ENCODE assay signal across 15 cellular contexts in the genomic region with DNA sequence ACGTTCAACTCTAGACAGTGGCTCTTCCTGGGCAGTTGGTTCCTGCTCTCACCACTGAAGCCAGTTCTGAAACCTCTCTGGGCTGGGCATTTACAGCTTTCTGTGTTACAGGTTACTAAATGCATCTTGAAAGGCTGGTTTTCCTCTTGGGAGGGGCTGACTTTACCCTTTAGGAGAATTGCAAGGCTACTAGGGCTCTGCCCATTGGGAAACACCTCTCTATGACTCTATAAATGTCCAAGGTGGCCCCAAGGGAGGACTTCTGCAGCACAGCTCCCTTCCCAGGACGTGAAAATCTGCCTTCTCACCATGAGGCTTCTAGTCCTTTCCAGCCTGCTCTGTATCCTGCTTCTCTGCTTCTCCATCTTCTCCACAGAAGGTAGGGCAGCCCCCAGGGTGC. TPM values are rescaled to one million over a fixed set of nuclear protein-coding genes. Genes with fewer than 3 reads are reported as not detected.
DNase-seq lines count a peak whose midpoint lies in the region; ATAC-seq, FAIRE-seq and TF ChIP-seq lines count a peak whose summit lies in the region.
"Had no signal": no experiment of that assay in that cellular context is flagged by ENCODE, and none has a peak within 500 bp of the region (broad histone marks: within the 10 kb centered on the region; RNA-seq: fewer than 3 reads in every experiment).

A gene (plus strand): TSS at position 259 of the 400 bp plus-strand sequence. CDS start 51 bp downstream, at position 310.

- H3K18ac ChIP-seq in neuronal stem cell (ENCODE audit: low read length) = peak within 1 kb of the TSS; percentile 13

- H3K27ac Mint-ChIP-seq in effector memory CD8-positive, alpha-beta T cell = peak within 1 kb of the TSS in 1 of 2 donors; percentile 65
- H3K27ac Mint-ChIP-seq in naive thymus-derived CD4-positive, alpha-beta T cell = peak within 1 kb of the TSS in 1 of 9 donors; percentile 22
- H3K27ac Mint-ChIP-seq: CD4-positive, alpha-beta memory T cell; HFFc6; WTC11 had no signal

- H2BK120ac ChIP-seq in neuronal stem cell (ENCODE audit: low read depth, low read length) = no peak within 1 kb of the TSS

- peak within 1 kb of the TSS; percentile 93 for H2BK15ac ChIP-seq in neuronal stem cell (ENCODE audit: low read length)

- H3K4ac ChIP-seq in neuronal stem cell (ENCODE audit: low read length) = no peak within 1 kb of the TSS

- H3K36me3 ChIP-seq in Peyer's patch (peaks cover 0 to 3% (median 0%) of the 10 kb centered on the region in 3 donors), neuronal stem cell (replicated peaks in 1 of 2; ENCODE audit: control insufficient read depth in 2 of 2, insufficient read depth in 2 of 2, low read length in 2 of 2) (no peaks in the 10 kb centered on the region), small intestine (ENCODE audit: control insufficient read depth in 2 of 2, insufficient read depth in 2 of 2, low read length in 2 of 2) (no peaks in the 10 kb centered on the region)
- H3K36me3 ChIP-seq in naive thymus-derived CD4-positive, alpha-beta T cell (ENCODE audit: control insufficient read depth in 2 of 3, insufficient read depth in 3 of 3, low read length in 3 of 3) = no peaks in the 10 kb centered on the region

- intact Hi-C loops in naive thymus-derived CD4-positive, alpha-beta T cell (cut with micrococcal nuclease) = no loop called here

- H2AK5ac ChIP-seq in neuronal stem cell (ENCODE audit: low read depth, low read length) = no peak within 1 kb of the TSS

- TF ChIP-seq POLR2A in Peyer's patch (IDR thresholded peaks at IDR 0.05) = peak; percentile 47 to 60

- no peak within 1 kb of the TSS for H4K8ac ChIP-seq in neuronal stem cell (ENCODE audit: low read depth, low read length)

- H3K36me3 Mint-ChIP-seq in effector memory CD8-positive, alpha-beta T cell (ENCODE audit: insufficient read depth) = no peaks in the 10 kb centered on the region
- H3K36me3 Mint-ChIP-seq in naive thymus-derived CD4-positive, alpha-beta T cell = no peaks in the 10 kb centered on the region
- H3K36me3 Mint-ChIP-seq: CD4-positive, alpha-beta memory T cell; WTC11 had no signal

- no peak within 1 kb of the TSS for H2BK5ac ChIP-seq in neuronal stem cell (ENCODE audit: low read length)

- H3K27me3 Mint-ChIP-seq in effector memory CD8-positive, alpha-beta T cell = no peaks in the 10 kb centered on the region
- H3K27me3 Mint-ChIP-seq in naive thymus-derived CD4-positive, alpha-beta T cell = no peaks in the 10 kb centered on the region

- H3K9me3 Mint-ChIP-seq in effector memory CD8-positive, alpha-beta T cell = no peaks in the 10 kb centered on the region
- H3K9me3 Mint-ChIP-seq in naive thymus-derived CD4-positive, alpha-beta T cell = no peaks in the 10 kb centered on the region
- H3K9me3 Mint-ChIP-seq: CD4-positive, alpha-beta memory T cell; HFFc6; WTC11 had no signal

- POLR2A ChIA-PET in naive thymus-derived CD4-positive, alpha-beta T cell (lab: Charles Lee) = interaction anchor here (1.6 kb wide), 1 partner anchor 32 kb away, joined by 6 read pairs; no protein-coding TSS in a partner anchor

- H3K4me2 ChIP-seq in neuronal stem cell (ENCODE audit: insufficient read depth, low read length, poor library complexity, severe bottlenecking) = no peak within 1 kb of the TSS

- H3K79me1 ChIP-seq in neuronal stem cell (ENCODE audit: low read depth, low read length) = no peaks in the 10 kb centered on the region

- H3K4me1 Mint-ChIP-seq in effector memory CD8-positive, alpha-beta T cell (ENCODE audit: low read depth in 2 of 2) = peaks cover 11 to 14% of the 10 kb centered on the region in 2 donors
- H3K4me1 Mint-ChIP-seq in naive thymus-derived CD4-positive, alpha-beta T cell = peaks cover 0 to 12% (median 8%) of the 10 kb centered on the region in 7 donors
- H3K4me1 Mint-ChIP-seq: WTC11 had no signal

- no peak within 1 kb of the TSS for H3K23ac ChIP-seq in neuronal stem cell (ENCODE audit: low read depth, low read length, poor library complexity)

- H3K4me1 ChIP-seq in Peyer's patch = peaks cover 0 to 13% (median 9%) of the 10 kb centered on the region in 4 donors
- H3K4me1 ChIP-seq in neuronal stem cell (ENCODE audit: control insufficient read depth in 2 of 2, insufficient read depth in 1 of 2, low read depth in 1 of 2, low read length in 2 of 2) = peaks cover 2 to 3% of the 10 kb centered on the region in 2 donors
- H3K4me1 ChIP-seq in small intestine (ENCODE audit: control insufficient read depth in 2 of 2, insufficient read depth in 1 of 2, low read depth in 1 of 2, low read length in 1 of 2) = no peaks in the 10 kb centered on the region
- peaks cover 24 to 30% of the 10 kb centered on the region in 2 donors for H3K4me1 ChIP-seq in naive thymus-derived CD4-positive, alpha-beta T cell (ENCODE audit: control insufficient read depth in 2 of 2, insufficient read depth in 2 of 2, low read length in 2 of 2)

- H4K91ac ChIP-seq in neuronal stem cell (ENCODE audit: low read depth, low read length, poor library complexity) = no peak within 1 kb of the TSS

- peak in 2 of 3 donors; percentile 62 to 71 for DNase-seq in Peyer's patch
- DNase-seq in neuronal stem cell (ENCODE audit: low spot score) = no peak
- no peak for DNase-seq in GM19240 (ENCODE audit: insufficient read length, low spot score)
- no peak for DNase-seq in effector memory CD8-positive, alpha-beta T cell
- no peak for DNase-seq in small intestine
- no peak for DNase-seq in naive thymus-derived CD4-positive, alpha-beta T cell
- DNase-seq: activated gamma-delta T cell; CD4-positive, alpha-beta memory T cell; central memory CD4-positive, alpha-beta T cell; foreskin fibroblast; HFFc6; KBM-7 had no signal

- peak within 1 kb of the TSS in 3 of 4 donors; percentile 5 to 49 (median 38) for H3K4me3 ChIP-seq in Peyer's patch
- H3K4me3 ChIP-seq in neuronal stem cell (ENCODE audit: low read length in 2 of 2) = no peak within 1 kb of the TSS
- peak within 1 kb of the TSS in 1 of 2 donors; percentile 32 for H3K4me3 ChIP-seq in small intestine (ENCODE audit: low read depth in 1 of 2, low read length in 2 of 2)
- no peak within 1 kb of the TSS for H3K4me3 ChIP-seq in naive thymus-derived CD4-positive, alpha-beta T cell (ENCODE audit: low read length)

- H2BK12ac ChIP-seq in neuronal stem cell (ENCODE audit: low read length) = peak within 1 kb of the TSS; percentile 42

- H3K9me3 ChIP-seq in Peyer's patch (no peaks in the 10 kb centered on the region), neuronal stem cell (replicated peaks in 1 of 2; ENCODE audit: control insufficient read depth in 2 of 2, insufficient read depth in 1 of 2, low read depth in 1 of 2, low read length in 2 of 2) (peaks cover 0 to 4% of the 10 kb centered on the region in 2 donors), small intestine (ENCODE audit: control insufficient read depth, low read depth) (no peaks in the 10 kb centered on the region)
- H3K9me3 ChIP-seq in naive thymus-derived CD4-positive, alpha-beta T cell (ENCODE audit: control insufficient read depth in 2 of 3, low read length in 3 of 3) = no peaks in the 10 kb centered on the region

- H3K14ac ChIP-seq in neuronal stem cell (ENCODE audit: low read length) = no peak within 1 kb of the TSS

- FAIRE-seq in small intestine (lab: Jason Lieb, UNC) = no peak

- H2AFZ ChIP-seq in neuronal stem cell (ENCODE audit: low read length) = peak within 1 kb of the TSS; percentile 92

- H3K4me3 Mint-ChIP-seq in effector memory CD8-positive, alpha-beta T cell = no peak within 1 kb of the TSS
- H3K4me3 Mint-ChIP-seq in naive thymus-derived CD4-positive, alpha-beta T cell = no peak within 1 kb of the TSS
- H3K4me3 Mint-ChIP-seq: CD4-positive, alpha-beta memory T cell; HFFc6; WTC11 had no signal

- no CpG with 5 or more reads among the region's 2 CpGs for WGBS in neuronal stem cell (ENCODE audit: extremely low coverage in 2 of 2, insufficient read length in 2 of 2, insufficient replicate concordance in 1 of 2), 2 donors
- WGBS in small intestine, 3 donors = 44 to 63% (median 47%) methylated on average over 2 of the region's 2 CpGs

- H3K27ac ChIP-seq in Peyer's patch (peak within 1 kb of the TSS in 3 of 4 donors; percentile 70 to 88 (median 88)), neuronal stem cell (replicated peaks; ENCODE audit: low read length) (no peak within 1 kb of the TSS), small intestine (ENCODE audit: low read depth in 1 of 2, low read length in 1 of 2) (no peak within 1 kb of the TSS)
- H3K27ac ChIP-seq in naive thymus-derived CD4-positive, alpha-beta T cell (ENCODE audit: low read depth, low read length) = no peak within 1 kb of the TSS

- TF ChIP-seq CTCF in Peyer's patch (IDR thresholded peaks at IDR 0.05) = peak in 1 of 6 experiments; percentile 10

- no peaks in the 10 kb centered on the region for H3K27me3 ChIP-seq in Peyer's patch
- peaks cover 0 to 7% (median 0%) of the 10 kb centered on the region in 3 experiments for H3K27me3 ChIP-seq in neuronal stem cell (ENCODE audit: control insufficient read depth in 3 of 3, insufficient read depth in 3 of 3, low read depth in 1 of 3, low read length in 3 of 3)
- no peaks in the 10 kb centered on the region for H3K27me3 ChIP-seq in small intestine (ENCODE audit: control insufficient read depth in 2 of 2, insufficient read depth in 2 of 2, low read length in 2 of 2)
- no peaks in the 10 kb centered on the region for H3K27me3 ChIP-seq in naive thymus-derived CD4-positive, alpha-beta T cell (ENCODE audit: control insufficient read depth in 2 of 2, insufficient read depth in 2 of 2, low read length in 2 of 2)

- H3K9ac ChIP-seq in neuronal stem cell (ENCODE audit: low read depth, low read length, poor library complexity) = no peak within 1 kb of the TSS

- CTCF ChIA-PET in naive thymus-derived CD4-positive, alpha-beta T cell (lab: Charles Lee) = no interaction called here

- ATAC-seq in GM18909 (IDR thresholded peaks at IDR 0.05; ENCODE audit: poor library complexity, unreplicated experiment) (peak; percentile 46), GM21825 (IDR thresholded peaks at IDR 0.05; ENCODE audit: unreplicated experiment) (peak; percentile 52)
- no peak for ATAC-seq in effector memory CD8-positive, alpha-beta T cell (replicated peaks)
- ATAC-seq in naive thymus-derived CD4-positive, alpha-beta T cell = no peak
- ATAC-seq: WTC11 had no signal

RNA-seq across cellular contexts. Expression of the gene that starts here (rescaled TPM):
- 10 to 100 TPM; 23.1 to 83.2 (median 52.2) TPM for total RNA-seq in Peyer's patch
- not detected for polyA plus RNA-seq in neuronal stem cell (2013, experiment 1 of 2)
- polyA plus RNA-seq in neuronal stem cell (2013, experiment 2 of 2) = not detected
- not detected for polyA plus RNA-seq in small intestine
- not detected for total RNA-seq in naive thymus-derived CD4-positive, alpha-beta T cell
- not detected for polyA plus RNA-seq in naive thymus-derived CD4-positive, alpha-beta T cell
- total RNA-seq: CD4-positive, alpha-beta memory T cell; HFFc6; WTC11 had no signal
- polyA plus RNA-seq: CD4-positive, alpha-beta memory T cell had no signal

Comparison
In these comparisons a context has a peak if more than half of its experiments do, and no peak if none do; other contexts are left out.
1. RNA of the gene that starts here (total RNA-seq): 23.1 to 83.2 TPM in Peyer's patch; not detected in naive thymus-derived CD4-positive, alpha-beta T cell; every median in the first group is over 10 times any median in the second.
2. ATAC-seq: peak in GM18909 (single experiment) and GM21825 (single experiment); none in effector memory CD8-positive, alpha-beta T cell (single experiment) and naive thymus-derived CD4-positive, alpha-beta T cell (single experiment).
3. DNase-seq: peak in Peyer's patch (2 of 3); none in neuronal stem cell (single experiment), GM19240 (single experiment), effector memory CD8-positive, alpha-beta T cell (0 of 3), small intestine (single experiment) and naive thymus-derived CD4-positive, alpha-beta T cell (0 of 9).
4. H3K27ac ChIP-seq: peak in Peyer's patch (3 of 4); none in neuronal stem cell (single experiment), small intestine (0 of 2) and naive thymus-derived CD4-positive, alpha-beta T cell (single experiment).
5. H3K4me3 ChIP-seq: peak in Peyer's patch (3 of 4); none in neuronal stem cell (0 of 2) and naive thymus-derived CD4-positive, alpha-beta T cell (single experiment).